Comparison of ENCODE assay signal across 12 cellular contexts in the genomic region with DNA sequence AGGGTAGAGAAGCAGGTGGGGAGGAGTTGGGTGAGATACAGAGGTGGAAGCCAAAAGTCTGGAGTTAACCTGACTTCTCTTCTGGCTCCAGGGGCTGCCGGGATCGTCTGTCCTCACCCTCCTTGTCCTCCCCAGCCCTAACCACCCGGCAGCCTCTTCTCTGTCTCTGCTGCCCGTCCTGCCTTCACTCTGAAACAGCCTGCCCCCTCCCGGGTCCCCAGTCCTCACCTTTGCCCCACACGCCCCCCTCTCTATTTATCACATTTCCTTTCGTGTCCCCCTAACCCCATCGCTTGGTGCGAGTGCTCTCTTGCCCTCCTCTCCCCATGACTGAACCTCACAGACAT. TPM values are rescaled to one million over a fixed set of nuclear protein-coding genes. Genes with fewer than 3 reads are reported as not detected.
A peak's percentile ranks its signal among the peaks of the same experiment; 100 is the strongest.
DNase-seq lines count a peak whose midpoint lies in the region; ATAC-seq, FAIRE-seq and TF ChIP-seq lines count a peak whose summit lies in the region.
"Had no signal": no experiment of that assay in that cellular context is flagged by ENCODE, and none has a peak within 500 bp of the region (broad histone marks: within the 10 kb centered on the region; RNA-seq: fewer than 3 reads in every experiment).

No MANE protein-coding gene starts in this region.

- peaks cover 5% of the 10 kb centered on the region for H3F3A ChIP-seq in smooth muscle cell (ENCODE audit: low read depth)

- H3K27me3 Mint-ChIP-seq in H9 (ENCODE audit: low read depth) (peaks cover 92% of the 10 kb centered on the region), astrocyte (ENCODE audit: low read depth, unreplicated experiment) (peaks cover 36% of the 10 kb centered on the region)

- H3K18ac ChIP-seq in H9 (ENCODE audit: insufficient read length, low read depth, low read length) = no peak overlapping the region

- no peak overlapping the region for H2BK5ac ChIP-seq in H9 (ENCODE audit: insufficient read length, low read length)

- H2AK5ac ChIP-seq in H9 (ENCODE audit: insufficient read length, low read length) = no peak overlapping the region

- H3K23me2 ChIP-seq in H9 (ENCODE audit: insufficient read length, low read depth, low read length, poor library complexity, severe bottlenecking) = peaks cover 11% of the 10 kb centered on the region

- H3K14ac ChIP-seq in H9 (ENCODE audit: insufficient read depth, low read length) = no peak overlapping the region

- H3K36me3 ChIP-seq in astrocyte (ENCODE audit: insufficient read depth, low read length) (peaks cover 13% of the 10 kb centered on the region), smooth muscle cell (ENCODE audit: low read depth) (no peaks in the 10 kb centered on the region)

- H3K27ac ChIP-seq in H9 (ENCODE audit: insufficient read length, low read depth, low read length) (no peak overlapping the region), astrocyte (ENCODE audit: low read depth, low read length) (no peak overlapping the region), smooth muscle cell (ENCODE audit: low read depth) (no peak overlapping the region)

- FAIRE-seq in astrocyte (lab: Jason Lieb, UNC) = no peak
- FAIRE-seq: endometrium, GM18507 had no signal

- H2AFZ ChIP-seq in H9 (ENCODE audit: low read length) (no peak overlapping the region), astrocyte (ENCODE audit: low read depth, low read length) (peak overlapping the region; percentile 85), smooth muscle cell (ENCODE audit: low read depth) (no peak overlapping the region)

- no peaks in the 10 kb centered on the region for H3K4me1 ChIP-seq in H9 (ENCODE audit: insufficient read depth, low read length)
- peaks cover 9% of the 10 kb centered on the region for H3K4me1 ChIP-seq in astrocyte (ENCODE audit: insufficient read depth, low read length)
- peaks cover 12% of the 10 kb centered on the region for H3K4me1 ChIP-seq in smooth muscle cell (ENCODE audit: low read depth)

- peaks cover 34 to 48% of the 10 kb centered on the region in 2 experiments for H3K4me1 Mint-ChIP-seq in H9
- H3K4me1 Mint-ChIP-seq in astrocyte (ENCODE audit: low read depth, unreplicated experiment) = peaks cover 6% of the 10 kb centered on the region

- ATAC-seq in HG02588 (IDR thresholded peaks at IDR 0.05; ENCODE audit: unreplicated experiment) = no peak

- no peaks in the 10 kb centered on the region for H3K79me1 ChIP-seq in H9 (ENCODE audit: insufficient read depth, low read depth, low read length, poor library complexity, severe bottlenecking)

- H3K9ac ChIP-seq in H9 (ENCODE audit: extremely low read depth, insufficient read length, low read length) = no peak overlapping the region
- H3K9ac ChIP-seq in astrocyte (ENCODE audit: low read length) = peak overlapping the region; percentile 60
- H3K9ac ChIP-seq in smooth muscle cell (ENCODE audit: low read depth) = no peak overlapping the region

- H3K79me2 ChIP-seq in H9 (ENCODE audit: insufficient read depth, low read length) = no peaks in the 10 kb centered on the region
- peaks cover 14% of the 10 kb centered on the region for H3K79me2 ChIP-seq in astrocyte (ENCODE audit: insufficient read depth, low read length)
- H3K79me2 ChIP-seq in smooth muscle cell (ENCODE audit: low read depth) = no peaks in the 10 kb centered on the region

- H3K27me3 ChIP-seq in H9 (ENCODE audit: insufficient read depth, low read length) = peaks cover 56% of the 10 kb centered on the region
- no peaks in the 10 kb centered on the region for H3K27me3 ChIP-seq in astrocyte (ENCODE audit: insufficient read depth, low read length)
- H3K27me3 ChIP-seq in smooth muscle cell (ENCODE audit: low read depth) = peaks cover 12% of the 10 kb centered on the region

- no peak overlapping the region for H2BK15ac ChIP-seq in H9 (ENCODE audit: low read depth, low read length)

- WGBS in H9 (ENCODE audit: extremely low coverage, insufficient read length, low lambda C conversion rate) = no CpG with 5 or more reads among the region's 9 CpGs
- WGBS in smooth muscle cell (ENCODE audit: low lambda C conversion rate) = 38% methylated on average over 6 of the region's 9 CpGs

- no peak for DNase-seq in H9
- no peak for DNase-seq in astrocyte (ENCODE audit: low read depth)
- no peak for DNase-seq in smooth muscle cell (lab: John Stamatoyannopoulos, UW; ENCODE audit: unreplicated experiment)
- DNase-seq in mucosa of gallbladder (ENCODE audit: low spot score) = no peak
- no peak for DNase-seq in stimulated activated CD4-positive, alpha-beta T cell treated with anti-CD3 and anti-CD28 coated beads, Interleukin-4, amount 100 ng/mL, for 4 hours
- DNase-seq in LoVo (ENCODE audit: low spot score) = no peak
- DNase-seq: NCI-H1930; stimulated activated CD4-positive, alpha-beta T cell treated with anti-CD3 and anti-CD28 coated beads, Interleukin-12 subunit alpha, Interleukin-12 subunit beta, amount 100 ng/mL, for 4 hours had no signal

- H2BK20ac ChIP-seq in H9 (ENCODE audit: low read depth, low read length, poor library complexity, severe bottlenecking) = no peak overlapping the region

- no peaks in the 10 kb centered on the region for H3K9me3 ChIP-seq in H9 (ENCODE audit: control insufficient read depth, low read depth, low read length)
- no peaks in the 10 kb centered on the region for H3K9me3 ChIP-seq in astrocyte (ENCODE audit: insufficient read depth, low read depth, low read length)
- no peaks in the 10 kb centered on the region for H3K9me3 ChIP-seq in smooth muscle cell (replicated peaks; ENCODE audit: low read depth)

- no peak overlapping the region for H3K4ac ChIP-seq in H9 (ENCODE audit: low read depth, low read length)

- H3K4me2 ChIP-seq in H9 (ENCODE audit: insufficient read depth, insufficient read length, low read length) (peak overlapping the region; percentile 88), astrocyte (ENCODE audit: low read length) (peak overlapping the region; percentile 90), smooth muscle cell (peak overlapping the region; percentile 85)

- H3K9me3 Mint-ChIP-seq in H9 (peaks cover 0 to 5% of the 10 kb centered on the region in 2 experiments; a peak in 2 of 5 replicates), astrocyte (ENCODE audit: unreplicated experiment) (peaks cover 2% of the 10 kb centered on the region)

- H4K20me1 ChIP-seq in H9 (ENCODE audit: control insufficient read depth, insufficient read depth, insufficient read length) (peaks cover 3% of the 10 kb centered on the region), astrocyte (ENCODE audit: insufficient read depth, low read length) (peaks cover 10% of the 10 kb centered on the region), smooth muscle cell (ENCODE audit: low read depth) (peaks cover 6% of the 10 kb centered on the region)

- no peak overlapping the region for H4K91ac ChIP-seq in H9 (ENCODE audit: insufficient read length, low read depth, low read length)

- TF ChIP-seq CTCF in H9 (conservative IDR thresholded peaks at IDR 0.05) (no peak), astrocyte (IDR thresholded peaks at IDR 0.05; ENCODE audit: insufficient read depth, low read depth, low read length) (no peak), smooth muscle cell (IDR thresholded peaks at IDR 0.05; ENCODE audit: borderline replicate concordance, insufficient read depth, poor library complexity, severe bottlenecking) (no peak)

- H3K23ac ChIP-seq in H9 (ENCODE audit: insufficient read length, low read depth, low read length) = no peak overlapping the region

- peaks cover 5 to 24% (median 16%) of the 10 kb centered on the region in 3 experiments; a peak in 6 of 7 replicates for H3K36me3 Mint-ChIP-seq in H9 (ENCODE audit: insufficient read depth in 1 of 3, low read depth in 3 of 3)
- H3K36me3 Mint-ChIP-seq in astrocyte (ENCODE audit: low read depth, unreplicated experiment) = peaks cover 15% of the 10 kb centered on the region

- H3K56ac ChIP-seq in H9 (ENCODE audit: insufficient read length, low read depth, low read length) = no peak overlapping the region

- peak overlapping the region; percentile 60 for H3K4me3 ChIP-seq in astrocyte (ENCODE audit: insufficient read depth, low read depth, low read length)
- peak overlapping the region; percentile 56 for H3K4me3 ChIP-seq in iPS-11a (ENCODE audit: low read depth, low read length)
- H3K4me3 ChIP-seq in smooth muscle cell = peak overlapping the region; percentile 54

- H2BK12ac ChIP-seq in H9 (ENCODE audit: insufficient read length, low read depth, low read length) = no peak overlapping the region

- no peak overlapping the region for H4K8ac ChIP-seq in H9 (replicated peaks; ENCODE audit: insufficient read length, low read depth, low read length)

- no peak overlapping the region for H4K5ac ChIP-seq in H9 (ENCODE audit: insufficient read length, low read depth, low read length)

- H2BK120ac ChIP-seq in H9 (ENCODE audit: low read depth, low read length, poor library complexity, severe bottlenecking) = no peak overlapping the region

- no peak overlapping the region for H3T11ph ChIP-seq in H9 (ENCODE audit: low read length)

- H3K27ac Mint-ChIP-seq in H9 (no peak overlapping the region; a peak in 1 of 7 replicates), astrocyte (ENCODE audit: unreplicated experiment) (no peak overlapping the region)

- H3K4me3 Mint-ChIP-seq in H9 (peak overlapping the region; percentile 75 to 94), astrocyte (ENCODE audit: unreplicated experiment) (peak overlapping the region; percentile 85)

RNA-seq across cellular contexts. Expression of a gene that starts 5.7 kb away (rescaled TPM):
- total RNA-seq in H9 (2021) (29.8 and 31.0 TPM in 2 replicates), astrocyte (30.8 and 31.1 TPM in 2 replicates), smooth muscle cell (23.4 and 32.2 TPM in 2 replicates), mucosa of gallbladder (50.9 TPM)
- polyA plus RNA-seq in smooth muscle cell = 31.6 and 35.1 TPM in 2 replicates

RNA-seq across cellular contexts. Expression of a gene that starts 9.5 kb away (rescaled TPM):
- total RNA-seq in H9 (2021) (5.5 and 7.1 TPM in 2 replicates), astrocyte (2.1 and 2.6 TPM in 2 replicates), smooth muscle cell (2.9 and 4.9 TPM in 2 replicates), mucosa of gallbladder (13.6 TPM)
- polyA plus RNA-seq in smooth muscle cell = 3.7 and 9.6 TPM in 2 replicates

RNA-seq across cellular contexts. Expression of a gene that starts 13.3 kb away (rescaled TPM):
- total RNA-seq in H9 (2021) (105 and 107 TPM in 2 replicates), astrocyte (150 and 164 TPM in 2 replicates), smooth muscle cell (112 and 140 TPM in 2 replicates), mucosa of gallbladder (120 TPM)
- polyA plus RNA-seq in smooth muscle cell = 87.2 and 89.5 TPM in 2 replicates

RNA-seq across cellular contexts. Expression of a gene that starts 13.5 kb away (rescaled TPM):
- 14.8 and 16.8 TPM in 2 replicates for total RNA-seq in H9 (2021)
- 34.0 and 39.4 TPM in 2 replicates for total RNA-seq in astrocyte
- total RNA-seq in smooth muscle cell = 24.3 and 25.7 TPM in 2 replicates
- 28.2 and 33.7 TPM in 2 replicates for polyA plus RNA-seq in smooth muscle cell
- total RNA-seq in mucosa of gallbladder = 56.8 TPM

RNA-seq across cellular contexts. Expression of a gene that starts 21.7 kb away (rescaled TPM):
- total RNA-seq in H9 (2021) (2.0 and 2.3 TPM in 2 replicates), astrocyte (1.3 and 2.2 TPM in 2 replicates), smooth muscle cell (0.36 and 1.1 TPM in 2 replicates), mucosa of gallbladder (0.66 TPM)
- 1.2 and 1.5 TPM in 2 replicates for polyA plus RNA-seq in smooth muscle cell
